ENCODE assay signal across 18 cellular contexts in genomic region chr5:154430466-154430865, GRCh38. TPM values are rescaled to one million over a fixed set of nuclear protein-coding genes. Genes with fewer than 3 reads are reported as not detected.
DNase-seq lines count a peak whose midpoint lies in the region; ATAC-seq, FAIRE-seq and TF ChIP-seq lines count a peak whose summit lies in the region.
"Had no signal": no experiment of that assay in that cellular context is flagged by ENCODE, and none has a peak within 500 bp of the region (broad histone marks: within the 10 kb centered on the region; RNA-seq: fewer than 3 reads in every experiment).

No MANE protein-coding gene starts in this region.

- no peak for FAIRE-seq in GM12892 (lab: Jason Lieb, UNC)
- FAIRE-seq: GM18507 had no signal

- ATAC-seq in Right ventricle myocardium superior (ENCODE audit: poor library complexity), result no peak
- ATAC-seq: CD8-positive, alpha-beta T cell had no signal

- DNase-seq in COR-L47 (lab: John Stamatoyannopoulos, UW) (peak; percentile 34), NCI-H146 treated with DMSO at 0.1 percent for 48 hours (lab: John Stamatoyannopoulos, UW; ENCODE audit: unreplicated experiment) (peak; percentile 1), RWPE1 (ENCODE audit: low spot score) (no peak), osteoblast (ENCODE audit: insufficient read length, low spot score, missing footprints) (peak; percentile 15), 8988T (no peak), GM12892 (ENCODE audit: insufficient read length) (no peak), Right ventricle myocardium superior (no peak)
- DNase-seq: Caco-2; CD8-positive, alpha-beta T cell; DMS53; GM23248; H7; IMR-90 had no signal

- H3K4me3 ChIP-seq in osteoblast (ENCODE audit: insufficient read depth, low read length), result no peak overlapping the region
- H3K4me3 ChIP-seq: GM23248 had no signal

- H3K9me3 ChIP-seq in osteoblast (ENCODE audit: low read depth, low read length), result no peaks in the 10 kb centered on the region
- H3K9me3 ChIP-seq: Caco-2 had no signal

- H3K27me3 ChIP-seq in osteoblast (ENCODE audit: insufficient read depth, low read length), result no peaks in the 10 kb centered on the region

- no peaks in the 10 kb centered on the region for H4K20me1 ChIP-seq in osteoblast (ENCODE audit: insufficient read depth, low read length)

- TF ChIP-seq POLR2A in GM12892 (IDR thresholded peaks at IDR 0.05; ENCODE audit: low read depth, low read length), result no peak

- peak overlapping the region; percentile 8; the same call in 1 of the 2 replicates for H3K27ac ChIP-seq in RWPE1
- H3K27ac ChIP-seq in osteoblast (ENCODE audit: low read depth, low read length), result no peak overlapping the region
- H3K27ac ChIP-seq: GM23248 had no signal

- H3K79me2 ChIP-seq in osteoblast (ENCODE audit: insufficient read depth, low read length), result no peaks in the 10 kb centered on the region

- POLR2A ChIA-PET in RWPE1 (lab: Yijun Ruan, JAX; ENCODE audit: low non-redundant PET), result no interaction called here

- TF ChIP-seq CTCF in RWPE1 (conservative IDR thresholded peaks at IDR 0.05; ENCODE audit: low read depth), result no peak
- TF ChIP-seq CTCF in osteoblast (IDR thresholded peaks at IDR 0.05; ENCODE audit: extremely low read depth, low read depth, low read length), result no peak

- H3K36me3 ChIP-seq in osteoblast (ENCODE audit: insufficient read depth, low read length), result no peaks in the 10 kb centered on the region

- CTCF ChIA-PET in RWPE1 (lab: Yijun Ruan, JAX), result interaction anchor here (1.2 kb wide), 1 partner anchor 25 kb away, joined by 4 read pairs; no protein-coding TSS in a partner anchor

- H2AFZ ChIP-seq in osteoblast (ENCODE audit: low read length), result no peak overlapping the region
- H2AFZ ChIP-seq: GM23248 had no signal

- H3K4me1 ChIP-seq in osteoblast (ENCODE audit: insufficient read depth, low read length), result no peaks in the 10 kb centered on the region
- H3K4me1 ChIP-seq: Caco-2 had no signal

- H3K4me2 ChIP-seq in osteoblast (ENCODE audit: insufficient read depth, low read length), result no peak overlapping the region

- intact Hi-C loops in Right ventricle myocardium superior (cut with DNase I), result no loop called here

RNA-seq across cellular contexts. Expression of gene SAP30L, which starts 15.3 kb away (rescaled TPM):
- total RNA-seq in osteoblast (32.2 and 36.5 TPM in 2 replicates), Right ventricle myocardium superior (32.4 TPM)
- polyA plus RNA-seq in GM12892 (2012; ENCODE audit: missing spikeins), result 22.5 TPM

RNA-seq across cellular contexts. Expression of gene HAND1, which starts 47.6 kb away (rescaled TPM):
- total RNA-seq in osteoblast, result under 0.01 TPM in 1 of 2 replicates, not detected in the other
- polyA plus RNA-seq in GM12892 (2012; ENCODE audit: missing spikeins), result not detected
- total RNA-seq in Right ventricle myocardium superior, result 23.4 TPM
- total RNA-seq: A673; CD8-positive, alpha-beta T cell; GM23248; H7; HT-29; IMR-90 had no signal
- polyA plus RNA-seq: BJ, CD14-positive monocyte, GM23248, IMR-90 had no signal

Comparison
In these comparisons a context has a peak if more than half of its experiments do, and no peak if none do; other contexts are left out.
1. DNase-seq: peak in COR-L47 (single experiment), NCI-H146 treated with DMSO at 0.1 percent for 48 hours (single experiment) and osteoblast (single experiment); none in RWPE1 (single experiment), 8988T (single experiment), GM12892 (single experiment) and Right ventricle myocardium superior (single experiment).
2. RNA of gene HAND1, which starts 47.6 kb away (total RNA-seq): 23.4 TPM in Right ventricle myocardium superior (single experiment); under 0.01 TPM in osteoblast; every median in the first group is over 10 times any median in the second.